11 cellular contexts compared by ENCODE assay signal in the genomic region with DNA sequence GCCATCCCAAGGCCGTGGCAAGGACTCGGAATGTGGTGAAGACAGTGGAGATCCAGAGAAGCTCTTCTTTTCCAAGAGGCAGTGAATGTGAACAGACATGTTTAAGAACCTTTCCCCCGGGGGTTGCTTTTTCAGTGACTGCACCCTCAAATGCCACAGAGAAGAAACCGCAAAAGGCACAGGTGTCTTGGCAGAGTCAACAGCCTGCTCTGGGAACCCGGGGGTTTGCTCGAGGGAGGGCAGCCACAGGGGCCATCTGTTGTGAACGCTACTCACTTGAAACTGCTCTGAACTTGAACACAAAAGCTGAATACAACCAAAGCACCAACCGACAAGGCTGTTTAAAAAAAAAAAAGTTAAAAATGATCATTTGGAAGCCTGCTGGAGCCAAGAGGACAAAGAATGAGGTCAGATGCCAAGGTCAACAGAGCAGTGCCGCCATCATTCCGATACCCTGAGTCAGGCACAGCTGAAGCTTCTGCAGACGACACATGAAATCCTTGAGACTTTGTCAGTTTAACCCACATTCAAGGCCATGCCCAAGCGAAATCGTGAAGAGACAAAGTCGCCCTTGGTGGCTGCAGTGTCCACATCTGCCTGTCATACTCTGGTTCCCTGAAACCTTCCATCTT. TPM values are rescaled to one million over a fixed set of nuclear protein-coding genes. Genes with fewer than 3 reads are reported as not detected.
A peak's percentile ranks its signal among the peaks of the same experiment; 100 is the strongest.
DNase-seq lines count a peak whose midpoint lies in the region; ATAC-seq and TF ChIP-seq lines count a peak whose summit lies in the region.
"Had no signal": no experiment of that assay in that cellular context is flagged by ENCODE, and none has a peak within 500 bp of the region (broad histone marks: within the 10 kb centered on the region; RNA-seq: fewer than 3 reads in every experiment).

No MANE protein-coding gene starts in this region.

- peak overlapping the region; percentile 37 for H3K4me2 ChIP-seq in Loucy (ENCODE audit: low read depth, low read length, poor library complexity, severe bottlenecking)

- intact Hi-C loops in activated CD4-positive, alpha-beta T cell treated with anti-CD3 and anti-CD28 coated beads, Interleukin-2, amount 10 ng/mL, durations not matched to agents 24 days and 14 days (cut with micrococcal nuclease): no loop called here
- intact Hi-C loops in stomach (cut with DNase I; ENCODE audit: low total_unique reads): no loop called here
- intact Hi-C loops in tibial artery (cut with DNase I; ENCODE audit: low total_unique reads): no loop called here

- H3K9ac ChIP-seq in Loucy (ENCODE audit: low read depth, low read length, poor library complexity, severe bottlenecking): peak overlapping the region; percentile 55

- TF ChIP-seq CTCF in Loucy (conservative IDR thresholded peaks at IDR 0.05; ENCODE audit: low read length) (no peak), stomach (IDR thresholded peaks at IDR 0.05) (no peak), tibial artery (IDR thresholded peaks at IDR 0.05) (no peak)

- peak overlapping the region; percentile 48 for H3K4me3 Mint-ChIP-seq in activated CD4-positive, alpha-beta T cell treated with anti-CD3 and anti-CD28 coated beads, Interleukin-2, amount 10 ng/mL, durations not matched to agents 24 days and 14 days
- peak overlapping the region; percentile 12 for H3K4me3 Mint-ChIP-seq in activated naive CD4-positive, alpha-beta T cell treated with anti-CD3 and anti-CD28 coated beads, Interleukin-2, amount 50 U/mL, for 24 hours

- TF ChIP-seq EP300 in stomach (IDR thresholded peaks at IDR 0.05): no peak

- no peaks in the 10 kb centered on the region for H3F3A ChIP-seq in Loucy (ENCODE audit: low read depth)

- H3K27ac Mint-ChIP-seq in activated CD4-positive, alpha-beta T cell treated with anti-CD3 and anti-CD28 coated beads, Interleukin-2, amount 10 ng/mL, durations not matched to agents 24 days and 14 days: peak overlapping the region; percentile 62
- no peak overlapping the region for H3K27ac Mint-ChIP-seq in activated naive CD4-positive, alpha-beta T cell treated with anti-CD3 and anti-CD28 coated beads, Interleukin-2, amount 50 U/mL, for 24 hours

- no peaks in the 10 kb centered on the region for H3K79me2 ChIP-seq in Loucy (ENCODE audit: insufficient read depth, low read length)

- no peaks in the 10 kb centered on the region for H3K9me3 Mint-ChIP-seq in activated CD4-positive, alpha-beta T cell treated with anti-CD3 and anti-CD28 coated beads, Interleukin-2, amount 10 ng/mL, durations not matched to agents 24 days and 14 days
- no peaks in the 10 kb centered on the region for H3K9me3 Mint-ChIP-seq in activated naive CD4-positive, alpha-beta T cell treated with anti-CD3 and anti-CD28 coated beads, Interleukin-2, amount 50 U/mL, for 24 hours

- H4K20me1 ChIP-seq in Loucy (ENCODE audit: insufficient read depth, low read length, poor library complexity, severe bottlenecking): no peaks in the 10 kb centered on the region

- H3K27ac ChIP-seq in stomach (no peak overlapping the region), tibial artery (no peak overlapping the region)
- H3K27ac ChIP-seq: spleen had no signal

- no peak for TF ChIP-seq POLR2A in stomach (IDR thresholded peaks at IDR 0.05)

- no peaks in the 10 kb centered on the region for H3K9me3 ChIP-seq in Loucy (ENCODE audit: insufficient read depth, low read depth, low read length)
- no peaks in the 10 kb centered on the region for H3K9me3 ChIP-seq in stomach
- no peaks in the 10 kb centered on the region for H3K9me3 ChIP-seq in tibial artery
- H3K9me3 ChIP-seq: spleen, thoracic aorta had no signal

- no peaks in the 10 kb centered on the region for H3K36me3 ChIP-seq in Loucy (ENCODE audit: insufficient read depth, low read length)
- H3K36me3 ChIP-seq in stomach: no peaks in the 10 kb centered on the region
- no peaks in the 10 kb centered on the region for H3K36me3 ChIP-seq in tibial artery
- H3K36me3 ChIP-seq: spleen, thoracic aorta had no signal

- H3K36me3 Mint-ChIP-seq in activated CD4-positive, alpha-beta T cell treated with anti-CD3 and anti-CD28 coated beads, Interleukin-2, amount 10 ng/mL, durations not matched to agents 24 days and 14 days (ENCODE audit: low read depth): no peaks in the 10 kb centered on the region
- no peaks in the 10 kb centered on the region for H3K36me3 Mint-ChIP-seq in activated naive CD4-positive, alpha-beta T cell treated with anti-CD3 and anti-CD28 coated beads, Interleukin-2, amount 50 U/mL, for 24 hours

- H3K27me3 ChIP-seq in Loucy (ENCODE audit: insufficient read depth, low read length, poor library complexity, severe bottlenecking) (no peaks in the 10 kb centered on the region), stomach (no peaks in the 10 kb centered on the region), tibial artery (no peaks in the 10 kb centered on the region)

- H3K27me3 Mint-ChIP-seq in activated CD4-positive, alpha-beta T cell treated with anti-CD3 and anti-CD28 coated beads, Interleukin-2, amount 10 ng/mL, durations not matched to agents 24 days and 14 days: no peaks in the 10 kb centered on the region
- H3K27me3 Mint-ChIP-seq in activated naive CD4-positive, alpha-beta T cell treated with anti-CD3 and anti-CD28 coated beads, Interleukin-2, amount 50 U/mL, for 24 hours: no peaks in the 10 kb centered on the region

- H2AFZ ChIP-seq in Loucy (ENCODE audit: low read length): no peak overlapping the region

- no peak for ATAC-seq in GM21737 (IDR thresholded peaks at IDR 0.05; ENCODE audit: unreplicated experiment)

- 72 to 80% (median 78%) methylated on average over 14 of the region's 14 CpGs for WGBS in stomach, 5 donors

- DNase-seq in activated CD4-positive, alpha-beta T cell treated with anti-CD3 and anti-CD28 coated beads, Interleukin-2, amount 10 ng/mL, durations not matched to agents 24 days and 14 days: peak; percentile 75
- DNase-seq in activated CD4-positive, alpha-beta T cell treated with anti-CD3 and anti-CD28 coated beads for 1 hour: no peak
- DNase-seq in stimulated activated CD8-positive, alpha-beta memory T cell treated with anti-CD3 and anti-CD28 coated beads, Interleukin-4, amount 100 ng/mL, for 48 hours: peak; percentile 48
- DNase-seq in stomach (no peak), tibial artery (no peak)
- DNase-seq: NCI-H1436 treated with DMSO at 0.1 percent for 48 hours, spleen had no signal

- H3K4me1 ChIP-seq in Loucy (ENCODE audit: insufficient read depth, low read length, poor library complexity, severe bottlenecking): peaks cover 21% of the 10 kb centered on the region
- H3K4me1 ChIP-seq in stomach: no peaks in the 10 kb centered on the region
- H3K4me1 ChIP-seq in tibial artery: no peaks in the 10 kb centered on the region

- no peaks in the 10 kb centered on the region for H3K9me2 ChIP-seq in Loucy (replicated peaks; ENCODE audit: low read depth, low read length)

- H3K4me3 ChIP-seq in Loucy (ENCODE audit: low read length, poor library complexity, severe bottlenecking): no peak overlapping the region
- H3K4me3 ChIP-seq in stomach: no peak overlapping the region
- no peak overlapping the region for H3K4me3 ChIP-seq in tibial artery
- H3K4me3 ChIP-seq: spleen, thoracic aorta had no signal

- H3K4me1 Mint-ChIP-seq in activated CD4-positive, alpha-beta T cell treated with anti-CD3 and anti-CD28 coated beads, Interleukin-2, amount 10 ng/mL, durations not matched to agents 24 days and 14 days: peaks cover 14% of the 10 kb centered on the region
- peaks cover 18% of the 10 kb centered on the region for H3K4me1 Mint-ChIP-seq in activated naive CD4-positive, alpha-beta T cell treated with anti-CD3 and anti-CD28 coated beads, Interleukin-2, amount 50 U/mL, for 24 hours

RNA-seq across cellular contexts. Expression of gene PSMG2, which starts 47.4 kb away (rescaled TPM):
- total RNA-seq in activated CD4-positive, alpha-beta T cell treated with anti-CD3 and anti-CD28 coated beads, Interleukin-2, amount 10 ng/mL, durations not matched to agents 24 days and 14 days: 109 and 111 TPM in 2 replicates
- 10 to 100 TPM; 11.6 to 78.8 (median 20.1) TPM for total RNA-seq in stomach
- polyA plus RNA-seq in stomach: 100 to 1,000 TPM in 2 of 3 donors, 10 to 100 TPM in 1; 82.6 to 106 (median 104) TPM

RNA-seq across cellular contexts. Expression of gene CEP76, which starts 47.7 kb away (rescaled TPM):
- 14.4 and 16.3 TPM in 2 replicates for total RNA-seq in activated CD4-positive, alpha-beta T cell treated with anti-CD3 and anti-CD28 coated beads, Interleukin-2, amount 10 ng/mL, durations not matched to agents 24 days and 14 days
- 10 to 100 TPM in 4 of 5 donors, 1 to 10 TPM in 1; 4.6 to 57.2 (median 27.2) TPM for total RNA-seq in stomach
- 1 to 10 TPM; 2.4 to 4.1 (median 2.7) TPM for polyA plus RNA-seq in stomach

Comparison
In these comparisons a context has a peak if more than half of its experiments do, and no peak if none do; other contexts are left out.
1. DNase-seq: peak in activated CD4-positive, alpha-beta T cell treated with anti-CD3 and anti-CD28 coated beads, Interleukin-2, amount 10 ng/mL, durations not matched to agents 24 days and 14 days (single experiment) and stimulated activated CD8-positive, alpha-beta memory T cell treated with anti-CD3 and anti-CD28 coated beads, Interleukin-4, amount 100 ng/mL, for 48 hours (single experiment); none in activated CD4-positive, alpha-beta T cell treated with anti-CD3 and anti-CD28 coated beads for 1 hour (single experiment), stomach (single experiment) and tibial artery (0 of 2).